Comparison of ENCODE assay signal across 8 cellular contexts in genomic region chr4:26860157-26860921, GRCh38. TPM values are rescaled to one million over a fixed set of nuclear protein-coding genes. Genes with fewer than 3 reads are reported as not detected.
DNase-seq lines count a peak whose midpoint lies in the region; ATAC-seq and TF ChIP-seq lines count a peak whose summit lies in the region.

Gene STIM2, plus strand, starts transcription at chr4:26860841.

- H3K4me1 Mint-ChIP-seq in CD14-positive monocyte, result peaks cover 51% of the 10 kb centered on the region

- peak within 1 kb of the TSS; percentile 97 to 100 for H3K4me3 Mint-ChIP-seq in CD14-positive monocyte

- ATAC-seq in GM19351 (IDR thresholded peaks at IDR 0.05; ENCODE audit: unreplicated experiment) (peak; percentile 51), HG03521 (IDR thresholded peaks at IDR 0.05; ENCODE audit: unreplicated experiment) (peak; percentile 58), left lobe of liver (peak; percentile 81)

- peak; percentile 9 for TF ChIP-seq CTCF in CD14-positive monocyte (IDR thresholded peaks at IDR 0.05)

- peak within 1 kb of the TSS; percentile 90 to 97 (median 93) for H3K27ac Mint-ChIP-seq in CD14-positive monocyte

- DNase-seq in CD14-positive monocyte (ENCODE audit: low spot score) (peak; percentile 94), NCI-H748 (lab: John Stamatoyannopoulos, UW; ENCODE audit: unreplicated experiment) (peak; percentile 94), dedifferentiated amniotic fluid mesenchymal stem cell (ENCODE audit: extremely low spot score) (peak; percentile 95), left lobe of liver (ENCODE audit: low spot score) (peak; percentile 99)
- peak; percentile 97 for DNase-seq in activated CD4-positive, alpha-beta T cell treated with anti-CD3 and anti-CD28 coated beads, Interleukin-2, amount 50 U/mL, for 1 hour
- DNase-seq in stimulated activated CD4-positive, alpha-beta T cell treated with anti-CD3 and anti-CD28 coated beads, Interleukin-2, amount 100 ng/mL, for 4 hours (ENCODE audit: low read depth), result peak; percentile 97

- intact Hi-C loops in CD14-positive monocyte (cut with micrococcal nuclease), result no loop called here

- no peaks in the 10 kb centered on the region for H3K27me3 Mint-ChIP-seq in CD14-positive monocyte (ENCODE audit: low read depth in 3 of 3)

- no peaks in the 10 kb centered on the region for H3K36me3 Mint-ChIP-seq in CD14-positive monocyte

- no peaks in the 10 kb centered on the region for H3K9me3 Mint-ChIP-seq in CD14-positive monocyte

RNA-seq across cellular contexts. Expression of gene STIM2, which starts in this region (rescaled TPM):
- 1 to 10 TPM; 8.6 to 8.8 TPM for polyA plus RNA-seq in CD14-positive monocyte
- total RNA-seq in left lobe of liver, result 12.8 TPM

Comparison
In these comparisons a context has a peak if more than half of its experiments do, and no peak if none do; other contexts are left out.
1. Peak in every context shown above with its lines: DNase-seq and ATAC-seq.